In the genomic region with DNA sequence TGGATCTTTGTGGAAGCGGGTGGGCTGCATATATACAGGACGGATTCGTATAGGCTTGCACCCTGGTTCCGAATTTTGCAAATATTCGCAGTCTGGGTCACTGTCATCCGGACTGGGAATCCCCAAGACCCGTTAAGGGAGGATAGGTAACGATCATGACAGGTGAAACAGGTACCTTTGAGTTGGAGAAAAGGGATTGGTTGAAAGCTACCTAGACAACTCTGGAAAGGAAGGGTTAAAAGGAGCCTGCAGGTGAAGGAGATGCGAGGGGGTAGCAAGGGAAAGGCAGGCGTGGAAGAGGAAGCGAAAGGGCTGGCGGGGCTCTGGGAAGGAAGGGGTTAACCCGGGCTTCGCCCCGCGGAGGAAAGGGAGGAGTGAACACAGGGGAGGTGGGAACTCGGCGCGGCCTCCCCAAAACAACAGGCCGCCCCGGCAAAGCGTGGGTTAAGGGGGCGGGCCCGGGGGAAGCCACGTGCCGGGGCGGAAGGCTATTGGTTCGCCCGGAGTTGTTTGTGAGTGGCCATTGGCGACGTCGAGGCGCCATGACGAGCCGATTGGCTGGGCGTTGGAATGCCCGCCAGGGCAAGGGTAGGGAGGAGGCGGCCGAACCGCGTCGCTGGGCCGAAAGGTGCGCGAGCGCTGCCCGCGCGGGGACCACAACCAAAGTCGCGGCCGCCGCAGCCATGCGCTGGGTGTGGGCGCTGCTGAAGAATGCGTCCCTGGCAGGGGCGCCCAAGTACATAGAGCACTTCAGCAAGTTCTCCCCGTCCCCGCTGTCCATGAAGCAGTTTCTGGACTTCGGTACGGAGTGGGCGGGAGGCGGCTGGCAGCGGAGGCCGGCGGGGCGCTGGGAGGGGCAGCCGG, we compare ENCODE assay signal across 8 cellular contexts. TPM values are rescaled to one million over a fixed set of nuclear protein-coding genes. Genes with fewer than 3 reads are reported as not detected.
A peak's percentile ranks its signal among the peaks of the same experiment; 100 is the strongest.
DNase-seq lines count a peak whose midpoint lies in the region; ATAC-seq and TF ChIP-seq lines count a peak whose summit lies in the region.

A gene (plus strand): TSS at position 599 of the 864 bp plus-strand sequence. CDS start 85 bp downstream, at position 684.

- H3K27ac ChIP-seq in heart right ventricle (peak within 1 kb of the TSS; percentile 66 to 96 (median 92)), upper lobe of left lung (peak within 1 kb of the TSS; percentile 57 to 90 (median 84))

- H3K9me3 ChIP-seq in T-helper 17 cell (ENCODE audit: control insufficient read depth, low read length, poor library complexity, severe bottlenecking) (no peaks in the 10 kb centered on the region), heart right ventricle (no peaks in the 10 kb centered on the region), upper lobe of left lung (no peaks in the 10 kb centered on the region)

- peaks cover 4% of the 10 kb centered on the region for H3K36me3 Mint-ChIP-seq in T-helper 17 cell (ENCODE audit: low read depth)

- peak; percentile 99 for DNase-seq in GM13977 (ENCODE audit: low spot score)
- peak; percentile 84 for DNase-seq in NCI-H146 treated with DMSO at 0.1 percent for 48 hours (lab: John Stamatoyannopoulos, UW; ENCODE audit: unreplicated experiment)
- peak; percentile 94 to 95 (median 95) for DNase-seq in T-helper 17 cell
- peak; percentile 90 for DNase-seq in amniotic stem cell (lab: John Stamatoyannopoulos, UW)
- DNase-seq in heart right ventricle: peak; percentile 96
- DNase-seq in posterior vena cava (ENCODE audit: low spot score): peak; percentile 99
- peak; percentile 97 for DNase-seq in upper lobe of left lung

- H3K4me1 ChIP-seq in heart right ventricle (peaks cover 10 to 53% (median 43%) of the 10 kb centered on the region in 9 donors), upper lobe of left lung (peaks cover 13 to 23% (median 17%) of the 10 kb centered on the region in 4 donors)

- H3K36me3 ChIP-seq in heart right ventricle: peaks cover 0 to 35% (median 19%) of the 10 kb centered on the region in 9 donors
- peaks cover 0 to 38% (median 24%) of the 10 kb centered on the region in 4 donors for H3K36me3 ChIP-seq in upper lobe of left lung

- H3K27ac Mint-ChIP-seq in T-helper 17 cell: peak within 1 kb of the TSS; percentile 98

- TF ChIP-seq CTCF in GM13977 (IDR thresholded peaks at IDR 0.05; ENCODE audit: extremely low read depth, insufficient read depth, missing control alignments) (no peak), heart right ventricle (IDR thresholded peaks at IDR 0.05) (peak in 1 of 9 donors; percentile 9), upper lobe of left lung (IDR thresholded peaks at IDR 0.05) (peak in 3 of 6 experiments; percentile 13 to 59 (median 32))

- no peaks in the 10 kb centered on the region for H3K27me3 Mint-ChIP-seq in T-helper 17 cell

- H3K27me3 ChIP-seq in heart right ventricle (no peaks in the 10 kb centered on the region), upper lobe of left lung (no peaks in the 10 kb centered on the region)

- H3K4me3 Mint-ChIP-seq in T-helper 17 cell: peak within 1 kb of the TSS; percentile 98

- ATAC-seq in HG02884 (IDR thresholded peaks at IDR 0.05; ENCODE audit: unreplicated experiment) (peak; percentile 90), T-helper 17 cell (peak; percentile 96), heart right ventricle (peak; percentile 92 to 98 (median 96)), upper lobe of left lung (ENCODE audit: low FRiP score in 2 of 2) (peak; percentile 97)

- H3K4me1 Mint-ChIP-seq in T-helper 17 cell: peaks cover 35% of the 10 kb centered on the region

- peak within 1 kb of the TSS; percentile 63 to 97 (median 93) for H3K4me3 ChIP-seq in heart right ventricle
- peak within 1 kb of the TSS; percentile 75 to 98 (median 88) for H3K4me3 ChIP-seq in upper lobe of left lung

- in situ Hi-C loops in GM13977 (cut with MboI; ENCODE audit: low pct_unique_long_range_greater_than_20kb, low sequenced_read_pairs, unreplicated experiment): loop anchor here (5.0 kb wide), 1 partner anchor 68 kb away; no protein-coding TSS in a partner anchor

- intact Hi-C loops in heart right ventricle (cut with DNase I): loop anchor here in 9 of 10 donors (1.0 to 10.0 kb wide), 8 partner anchors 38 to 202 kb away; a partner anchor contains a TSS
- intact Hi-C loops in posterior vena cava (cut with DNase I): loop anchor here (2.0 to 10.0 kb wide), 2 partner anchors 68 to 200 kb away; no protein-coding TSS in a partner anchor

- 0 to 1% methylated on average over 68 of the region's 68 CpGs for WGBS in heart right ventricle, 2 donors
- WGBS in upper lobe of left lung, 2 donors: 0 to 1% methylated on average over 38 to 59 of the region's 68 CpGs

- TF ChIP-seq EP300 in upper lobe of left lung (IDR thresholded peaks at IDR 0.05): peak in 1 of 4 donors; percentile 12

- peak in 2 of 4 donors; percentile 41 to 73 for TF ChIP-seq POLR2A in upper lobe of left lung (IDR thresholded peaks at IDR 0.05)

RNA-seq across cellular contexts. Expression of the gene that starts here (rescaled TPM):
- total RNA-seq in T-helper 17 cell: 10 to 100 TPM; 19.9 to 20.9 TPM
- 100 to 1,000 TPM; 161 to 337 (median 231) TPM for total RNA-seq in heart right ventricle
- 100 to 1,000 TPM in 1 of 2 donors, 10 to 100 TPM in 1; 88.1 to 129 TPM for polyA plus RNA-seq in heart right ventricle
- total RNA-seq in posterior vena cava: 10 to 100 TPM; 26.0 to 27.7 TPM
- 10 to 100 TPM; 15.7 to 80.7 (median 34.9) TPM for total RNA-seq in upper lobe of left lung

Comparison
In these comparisons a context has a peak if more than half of its experiments do, and no peak if none do; other contexts are left out.
1. Peak in every context shown above with its lines: DNase-seq, ATAC-seq, H3K4me3 ChIP-seq and H3K27ac ChIP-seq.